In genomic region chr12:80838708-80839107, GRCh38 we compare ENCODE assay signal across 13 cellular contexts.
DNase-seq lines count a peak whose midpoint lies in the region; ATAC-seq lines count a peak whose summit lies in the region.
"Had no signal": no experiment of that assay in that cellular context is flagged by ENCODE, and none has a peak within 500 bp of the region (broad histone marks: within the 10 kb centered on the region; RNA-seq: fewer than 3 reads in every experiment).

No MANE protein-coding gene starts in this region.

- peak; percentile 53 for ATAC-seq in GM18502 (IDR thresholded peaks at IDR 0.05; ENCODE audit: poor library complexity, unreplicated experiment)
- ATAC-seq in GM21529 (IDR thresholded peaks at IDR 0.05; ENCODE audit: unreplicated experiment), result peak; percentile 51
- ATAC-seq: effector memory CD8-positive, alpha-beta T cell had no signal

- DNase-seq in NCI-H187 treated with DMSO at 0.1 percent for 48 hours (lab: John Stamatoyannopoulos, UW) (peak; percentile 65), islet precursor cell (peak; percentile 62), foreskin melanocyte (no peak)
- DNase-seq in activated T-cell treated with anti-CD3 and anti-CD28 coated beads, Interleukin-2, amount 50 U/mL, for 1 hour, result no peak
- DNase-seq in activated T-cell treated with anti-CD3 and anti-CD28 coated beads, Interleukin-2, amount 50 U/mL, for 24 hours, result no peak
- no peak for DNase-seq in stimulated activated CD4-positive, alpha-beta T cell treated with anti-CD3 and anti-CD28 coated beads, Interleukin-2, amount 100 ng/mL, for 48 hours
- DNase-seq: activated CD4-positive, alpha-beta memory T cell treated with anti-CD3 and anti-CD28 coated beads, Interleukin-2, amount 10 ng/mL, durations not matched to agents 7 days and 5 days; adrenal gland; CD4-positive, CD25-positive, alpha-beta regulatory T cell; effector memory CD8-positive, alpha-beta T cell; H7 had no signal

- H3K4me1 Mint-ChIP-seq in activated T-cell treated with anti-CD3 and anti-CD28 coated beads, Interleukin-2, amount 50 U/mL, for 24 hours (ENCODE audit: low read depth), result no peaks in the 10 kb centered on the region
- H3K4me1 Mint-ChIP-seq: activated CD4-positive, alpha-beta memory T cell treated with anti-CD3 and anti-CD28 coated beads, Interleukin-2, amount 10 ng/mL, durations not matched to agents 7 days and 5 days; CD4-positive, CD25-positive, alpha-beta regulatory T cell had no signal

- peaks cover 3% of the 10 kb centered on the region for H3K9me3 Mint-ChIP-seq in activated T-cell treated with anti-CD3 and anti-CD28 coated beads, Interleukin-2, amount 50 U/mL, for 24 hours

- no peaks in the 10 kb centered on the region for H3K27me3 Mint-ChIP-seq in activated T-cell treated with anti-CD3 and anti-CD28 coated beads, Interleukin-2, amount 50 U/mL, for 24 hours
- H3K27me3 Mint-ChIP-seq: activated CD4-positive, alpha-beta memory T cell treated with anti-CD3 and anti-CD28 coated beads, Interleukin-2, amount 10 ng/mL, durations not matched to agents 7 days and 5 days; CD4-positive, CD25-positive, alpha-beta regulatory T cell; effector memory CD8-positive, alpha-beta T cell had no signal

- H3K36me3 Mint-ChIP-seq in activated T-cell treated with anti-CD3 and anti-CD28 coated beads, Interleukin-2, amount 50 U/mL, for 24 hours (ENCODE audit: low read depth), result no peaks in the 10 kb centered on the region
- H3K36me3 Mint-ChIP-seq: CD4-positive, CD25-positive, alpha-beta regulatory T cell had no signal

- H3K27ac Mint-ChIP-seq in activated T-cell treated with anti-CD3 and anti-CD28 coated beads, Interleukin-2, amount 50 U/mL, for 24 hours, result no peak overlapping the region
- H3K27ac Mint-ChIP-seq: activated CD4-positive, alpha-beta memory T cell treated with anti-CD3 and anti-CD28 coated beads, Interleukin-2, amount 10 ng/mL, durations not matched to agents 7 days and 5 days; CD4-positive, CD25-positive, alpha-beta regulatory T cell; effector memory CD8-positive, alpha-beta T cell had no signal

- H3K4me3 Mint-ChIP-seq in activated T-cell treated with anti-CD3 and anti-CD28 coated beads, Interleukin-2, amount 50 U/mL, for 24 hours, result no peak overlapping the region
- H3K4me3 Mint-ChIP-seq: activated CD4-positive, alpha-beta memory T cell treated with anti-CD3 and anti-CD28 coated beads, Interleukin-2, amount 10 ng/mL, durations not matched to agents 7 days and 5 days; CD4-positive, CD25-positive, alpha-beta regulatory T cell; effector memory CD8-positive, alpha-beta T cell had no signal

Comparison
In these comparisons a context has a peak if more than half of its experiments do, and no peak if none do; other contexts are left out.
1. DNase-seq: peak in NCI-H187 treated with DMSO at 0.1 percent for 48 hours (single experiment) and islet precursor cell (single experiment); none in activated T-cell treated with anti-CD3 and anti-CD28 coated beads, Interleukin-2, amount 50 U/mL, for 1 hour (single experiment), foreskin melanocyte (single experiment), activated T-cell treated with anti-CD3 and anti-CD28 coated beads, Interleukin-2, amount 50 U/mL, for 24 hours (single experiment) and stimulated activated CD4-positive, alpha-beta T cell treated with anti-CD3 and anti-CD28 coated beads, Interleukin-2, amount 100 ng/mL, for 48 hours (0 of 2).